ENCODE assay signal across 1 cellular context in genomic region chr12:38961044-38961443, GRCh38.
TF ChIP-seq lines count a peak whose summit lies in the region.

No MANE protein-coding gene starts in this region.

TF ChIP-seq in GM23338, 12 proteins besides CTCF, POLR2A, EP300 and RAD21:
- TF ChIP-seq REST (IDR thresholded peaks at IDR 0.05; ENCODE audit: unreplicated experiment): no peak
- no peak for TF ChIP-seq ZNF331 (CRISPR knock-in tag; IDR thresholded peaks at IDR 0.05; ENCODE audit: low read depth)
